Comparison of ENCODE assay signal across 8 cellular contexts in the genomic region with DNA sequence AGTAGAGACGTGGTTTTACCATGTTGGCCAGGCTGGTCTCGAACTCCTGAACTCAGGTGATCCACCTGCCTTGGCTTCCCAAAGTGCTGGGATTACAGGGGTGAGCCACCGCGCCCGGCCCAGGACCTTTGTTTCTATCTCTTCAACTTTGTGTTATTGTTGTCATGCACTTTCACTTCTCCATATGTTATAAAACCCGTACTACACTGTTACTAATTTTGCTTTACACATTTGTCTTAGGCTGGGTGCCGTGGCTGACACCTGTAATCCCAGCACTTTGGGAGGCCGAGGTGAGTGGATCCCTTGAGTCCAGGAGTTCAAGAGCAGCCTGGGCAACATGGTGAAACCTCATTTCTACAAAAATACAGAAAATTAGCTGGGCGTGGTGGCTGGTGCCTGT.
DNase-seq lines count a peak whose midpoint lies in the region; ATAC-seq and TF ChIP-seq lines count a peak whose summit lies in the region.
"Not testable (repeated sequence)": the region's sequence is repeated elsewhere in the genome, so short reads cannot be mapped to it uniquely, and the experiment has no call there.

No MANE protein-coding gene starts in this region.

- TF ChIP-seq CTCF in GM12865 (IDR thresholded peaks at IDR 0.05; ENCODE audit: insufficient read depth, low read depth, low read length, missing control alignments); OCI-LY3 (IDR thresholded peaks at IDR 0.05; ENCODE audit: low read depth, low read length); activated B cell treated with CpG ODN at 0.5 μM for 24 hours (IDR thresholded peaks at IDR 0.05): not testable (repeated sequence)

- not testable (repeated sequence) for H2AFZ ChIP-seq in Karpas-422 (ENCODE audit: low read length); OCI-LY3 (ENCODE audit: low read depth, low read length)

- not testable (repeated sequence) for H3K9me3 Mint-ChIP-seq in activated B cell treated with CpG ODN at 0.5 μM for 24 hours; dendritic cell treated with granulocyte-macrophage colony-stimulating factor and Interleukin-4, amounts not matched to agents 40 ng/mL and 50 ng/mL, for 4 days; stimulated activated memory B cell treated with anti-CD40 and anti-IgM and Interleukin-4, amounts not matched to agents 10 μg/mL and 1 μg/mL and 100 μg/mL, for 72 hours

- H3K27ac ChIP-seq in Karpas-422 (ENCODE audit: low read length); OCI-LY3 (ENCODE audit: low read length): not testable (repeated sequence)

- H3K4me3 ChIP-seq in GM12865 (ENCODE audit: low read depth, low read length); Karpas-422 (ENCODE audit: low read length); OCI-LY3 (ENCODE audit: low read length): not testable (repeated sequence)

- H3K4me3 Mint-ChIP-seq in activated B cell treated with CpG ODN at 0.5 μM for 24 hours; dendritic cell treated with granulocyte-macrophage colony-stimulating factor and Interleukin-4, amounts not matched to agents 40 ng/mL and 50 ng/mL, for 4 days; stimulated activated memory B cell treated with anti-CD40 and anti-IgM and Interleukin-4, amounts not matched to agents 10 μg/mL and 1 μg/mL and 100 μg/mL, for 72 hours: not testable (repeated sequence)

- not testable (repeated sequence) for H3K9me2 ChIP-seq in Karpas-422 (replicated peaks; ENCODE audit: insufficient read depth, low read length)

- H3K79me2 ChIP-seq in Karpas-422 (ENCODE audit: low read length) = not testable (repeated sequence)
- H3K79me2 ChIP-seq in OCI-LY3 (ENCODE audit: low read length) = peaks cover 37% of the 10 kb centered on the region

- DNase-seq in CD1c-positive myeloid dendritic cell (ENCODE audit: extremely low spot score) (peak; percentile 7), GM12865 (ENCODE audit: low read depth) (peak; percentile 17), Karpas-422 (peak; percentile 50), MV-4-11 (lab: John Stamatoyannopoulos, UW) (peak; percentile 12)
- DNase-seq in activated B cell treated with CpG ODN at 0.5 μM for 24 hours = not testable (repeated sequence)

- H3K4me1 ChIP-seq in Karpas-422 (ENCODE audit: low read length) (peaks cover 14% of the 10 kb centered on the region), OCI-LY3 (ENCODE audit: low read length) (peaks cover 11% of the 10 kb centered on the region)

- peaks cover 17% of the 10 kb centered on the region for H3K36me3 Mint-ChIP-seq in activated B cell treated with CpG ODN at 0.5 μM for 24 hours (ENCODE audit: low read depth)
- not testable (repeated sequence) for H3K36me3 Mint-ChIP-seq in dendritic cell treated with granulocyte-macrophage colony-stimulating factor and Interleukin-4, amounts not matched to agents 40 ng/mL and 50 ng/mL, for 4 days (ENCODE audit: low read depth)
- H3K36me3 Mint-ChIP-seq in stimulated activated memory B cell treated with anti-CD40 and anti-IgM and Interleukin-4, amounts not matched to agents 10 μg/mL and 1 μg/mL and 100 μg/mL, for 72 hours = peaks cover 45% of the 10 kb centered on the region

- H3K27me3 ChIP-seq in Karpas-422 (ENCODE audit: low read length); OCI-LY3 (ENCODE audit: low read depth, low read length): not testable (repeated sequence)

- H3K9ac ChIP-seq in Karpas-422 (ENCODE audit: low read length); OCI-LY3 (ENCODE audit: low read length): not testable (repeated sequence)

- not testable (repeated sequence) for H3K9me3 ChIP-seq in Karpas-422 (ENCODE audit: low read length); OCI-LY3 (ENCODE audit: insufficient read depth, low read length)

- H4K20me1 ChIP-seq in Karpas-422 (ENCODE audit: insufficient read depth, low read depth, low read length) (peaks cover 49% of the 10 kb centered on the region), OCI-LY3 (ENCODE audit: insufficient read depth, low read length) (peaks cover 69% of the 10 kb centered on the region)

- POLR2A ChIA-PET in activated B cell treated with CpG ODN at 0.5 μM for 24 hours (lab: Charles Lee) = interaction anchor here (0.6 kb wide), 1 partner anchor 1060 kb away, joined by 3 read pairs; no protein-coding TSS in a partner anchor

- not testable (repeated sequence) for H3K27me3 Mint-ChIP-seq in activated B cell treated with CpG ODN at 0.5 μM for 24 hours; dendritic cell treated with granulocyte-macrophage colony-stimulating factor and Interleukin-4, amounts not matched to agents 40 ng/mL and 50 ng/mL, for 4 days; stimulated activated memory B cell treated with anti-CD40 and anti-IgM and Interleukin-4, amounts not matched to agents 10 μg/mL and 1 μg/mL and 100 μg/mL, for 72 hours

- peak; percentile 49 for ATAC-seq in activated B cell treated with CpG ODN at 0.5 μM for 24 hours (ENCODE audit: low read depth)
- not testable (repeated sequence) for ATAC-seq in stimulated activated memory B cell treated with anti-CD40 and anti-IgM and Interleukin-4, amounts not matched to agents 10 μg/mL and 1 μg/mL and 100 μg/mL, for 72 hours

- intact Hi-C loops in activated B cell treated with CpG ODN at 0.5 μM for 24 hours (cut with micrococcal nuclease); dendritic cell treated with granulocyte-macrophage colony-stimulating factor and Interleukin-4, amounts not matched to agents 40 ng/mL and 50 ng/mL, for 4 days (cut with micrococcal nuclease): not testable (repeated sequence)

- peak overlapping the region; percentile 70 for H3K27ac Mint-ChIP-seq in activated B cell treated with CpG ODN at 0.5 μM for 24 hours
- H3K27ac Mint-ChIP-seq in dendritic cell treated with granulocyte-macrophage colony-stimulating factor and Interleukin-4, amounts not matched to agents 40 ng/mL and 50 ng/mL, for 4 days = peak overlapping the region; percentile 39
- peak overlapping the region; percentile 65 for H3K27ac Mint-ChIP-seq in stimulated activated memory B cell treated with anti-CD40 and anti-IgM and Interleukin-4, amounts not matched to agents 10 μg/mL and 1 μg/mL and 100 μg/mL, for 72 hours

- not testable (repeated sequence) for H3K4me2 ChIP-seq in Karpas-422 (ENCODE audit: low read depth, low read length, poor library complexity, severe bottlenecking)
- H3K4me2 ChIP-seq in OCI-LY3 (ENCODE audit: low read length) = peak overlapping the region; percentile 15

- CTCF ChIA-PET in activated B cell treated with CpG ODN at 0.5 μM for 24 hours (lab: Charles Lee) = not testable (repeated sequence)

- peaks cover 52% of the 10 kb centered on the region for H3K4me1 Mint-ChIP-seq in activated B cell treated with CpG ODN at 0.5 μM for 24 hours
- peaks cover 53% of the 10 kb centered on the region for H3K4me1 Mint-ChIP-seq in dendritic cell treated with granulocyte-macrophage colony-stimulating factor and Interleukin-4, amounts not matched to agents 40 ng/mL and 50 ng/mL, for 4 days (ENCODE audit: low read depth)
- peaks cover 77% of the 10 kb centered on the region for H3K4me1 Mint-ChIP-seq in stimulated activated memory B cell treated with anti-CD40 and anti-IgM and Interleukin-4, amounts not matched to agents 10 μg/mL and 1 μg/mL and 100 μg/mL, for 72 hours

- not testable (repeated sequence) for H3K36me3 ChIP-seq in Karpas-422 (ENCODE audit: insufficient read depth, low read length); OCI-LY3 (replicated peaks; ENCODE audit: low read depth, low read length)
